9 cellular contexts compared by ENCODE assay signal in the genomic region with DNA sequence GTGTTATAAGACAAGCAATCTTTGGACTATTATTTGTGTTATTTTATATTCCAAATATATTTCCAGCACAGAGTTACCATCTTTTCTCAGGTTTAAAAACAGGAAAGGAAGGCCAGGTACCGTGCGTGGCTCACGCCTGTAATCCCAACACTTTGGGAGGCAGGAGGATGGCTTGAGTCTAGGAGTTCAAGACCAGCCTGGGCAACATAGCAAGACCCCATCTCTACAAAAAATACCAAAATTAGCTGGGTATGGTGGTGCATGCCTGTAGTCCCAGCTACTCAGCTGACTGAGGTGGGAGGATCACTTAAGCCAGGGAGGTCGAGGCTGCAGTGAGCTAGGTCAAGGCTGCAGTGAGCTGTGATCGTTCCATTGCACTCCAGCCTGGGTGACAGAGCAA.
"Had no signal": no experiment of that assay in that cellular context is flagged by ENCODE, and none has a peak within 500 bp of the region (broad histone marks: within the 10 kb centered on the region; RNA-seq: fewer than 3 reads in every experiment).

No MANE protein-coding gene starts in this region.

- ATAC-seq: GM23338 had no signal

- H3K9ac ChIP-seq: KMS-11 had no signal

- H3K27ac ChIP-seq: HL-60, KMS-11 had no signal

- H3K4me3 ChIP-seq: GM23338 had no signal

- H3K4me2 ChIP-seq: GM23338, KMS-11 had no signal

- DNase-seq: H9, HCEC 1CT, HFFc6, IMR-90, KBM-7 had no signal

- H3K4me3 Mint-ChIP-seq: GM23338, H9, HFFc6 had no signal

- H3K27ac Mint-ChIP-seq: GM23338, H9, HFFc6 had no signal

- H3K9me3 Mint-ChIP-seq: GM23338, H9, HFFc6 had no signal

- H2AFZ ChIP-seq: GM23338 had no signal

- H3K4me1 Mint-ChIP-seq: GM23338 had no signal

- FAIRE-seq: H54 had no signal
